ENCODE assay signal across 22 cellular contexts in genomic region chr13:23963184-23963931, GRCh38.
DNase-seq lines count a peak whose midpoint lies in the region; ATAC-seq and TF ChIP-seq lines count a peak whose summit lies in the region.
"Had no signal": no experiment of that assay in that cellular context is flagged by ENCODE, and none has a peak within 500 bp of the region (broad histone marks: within the 10 kb centered on the region; RNA-seq: fewer than 3 reads in every experiment).

No MANE protein-coding gene starts in this region.

- H3K27me3 ChIP-seq in dorsolateral prefrontal cortex: no peaks in the 10 kb centered on the region
- H3K27me3 ChIP-seq: suprapubic skin had no signal

- intact Hi-C loops in dorsolateral prefrontal cortex (cut with DNase I): loop anchor here in 1 of 2 donors (5.0 kb wide), 1 partner anchor 46 kb away; no protein-coding TSS in a partner anchor

- no peak for TF ChIP-seq CTCF in GM12865 (IDR thresholded peaks at IDR 0.05; ENCODE audit: insufficient read depth, low read depth, low read length, missing control alignments)
- TF ChIP-seq CTCF in dorsolateral prefrontal cortex (IDR thresholded peaks at IDR 0.05 in 54 of 56, conservative IDR thresholded peaks at IDR 0.05 in 2 of 56; ENCODE audit: low read depth in 1 of 56, partially characterized antibody in 56 of 56): peak in 1 of 56 donors; percentile 7
- TF ChIP-seq CTCF in osteocyte (IDR thresholded peaks at IDR 0.05): no peak

- peaks cover 14% of the 10 kb centered on the region for H3K36me3 Mint-ChIP-seq in T-helper 1 cell treated with Interleukin-12 subunit alpha and Interleukin-12 subunit beta and Interleukin-4 antibody, amounts not matched to agents 30 μg/mL and 1 μg/mL, for 36 hours (ENCODE audit: low read depth)
- H3K36me3 Mint-ChIP-seq in osteocyte (ENCODE audit: unreplicated experiment): no peaks in the 10 kb centered on the region
- H3K36me3 Mint-ChIP-seq: activated naive CD8-positive, alpha-beta T cell treated with anti-CD3 and anti-CD28 coated beads for 36 hours had no signal

- H3K4me3 ChIP-seq in GM12865 (ENCODE audit: low read depth, low read length) (no peak overlapping the region), dorsolateral prefrontal cortex (peak overlapping the region in 2 of 59 donors; percentile 2 to 14)
- H3K4me3 ChIP-seq: HAP-1, lung, suprapubic skin had no signal

- peak overlapping the region; percentile 95 for H3K27ac Mint-ChIP-seq in T-helper 1 cell treated with Interleukin-12 subunit alpha and Interleukin-12 subunit beta and Interleukin-4 antibody, amounts not matched to agents 30 μg/mL and 1 μg/mL, for 36 hours
- H3K27ac Mint-ChIP-seq in osteocyte (ENCODE audit: unreplicated experiment): no peak overlapping the region
- H3K27ac Mint-ChIP-seq: activated B cell treated with CpG ODN at 0.5 μM for 24 hours; activated naive CD8-positive, alpha-beta T cell treated with anti-CD3 and anti-CD28 coated beads for 36 hours; CD4-positive, alpha-beta T cell had no signal

- H3K27me3 Mint-ChIP-seq in T-helper 1 cell treated with Interleukin-12 subunit alpha and Interleukin-12 subunit beta and Interleukin-4 antibody, amounts not matched to agents 30 μg/mL and 1 μg/mL, for 36 hours (ENCODE audit: low read depth): no peaks in the 10 kb centered on the region
- peaks cover 8% of the 10 kb centered on the region for H3K27me3 Mint-ChIP-seq in osteocyte (ENCODE audit: unreplicated experiment)
- H3K27me3 Mint-ChIP-seq: activated B cell treated with CpG ODN at 0.5 μM for 24 hours; activated naive CD8-positive, alpha-beta T cell treated with anti-CD3 and anti-CD28 coated beads for 36 hours; CD4-positive, alpha-beta T cell had no signal

- DNase-seq in T-helper 1 cell (no peak), GM12865 (ENCODE audit: low read depth) (peak; percentile 18), dorsolateral prefrontal cortex (no peak), C1 segment of cervical spinal cord (lab: John Stamatoyannopoulos, UW) (no peak), NCI-H187 (lab: John Stamatoyannopoulos, UW) (no peak), osteocyte (ENCODE audit: extremely low spot score, unreplicated experiment) (no peak)
- DNase-seq: 8988T; activated B cell treated with CpG ODN at 0.5 μM for 24 hours; activated naive CD8-positive, alpha-beta T cell treated with anti-CD3 and anti-CD28 coated beads for 36 hours; CD4-positive, alpha-beta T cell; central memory CD4-positive, alpha-beta T cell; EL; glutamatergic neuron; NCI-H1048; NCI-H1694 treated with DMSO at 0.1 percent for 48 hours; NCI-H774; T1000 had no signal

- H3K27ac ChIP-seq in dorsolateral prefrontal cortex: peak overlapping the region in 36 of 59 donors; percentile 3 to 96 (median 44)
- H3K27ac ChIP-seq: suprapubic skin had no signal

- H3K4me1 Mint-ChIP-seq in T-helper 1 cell treated with Interleukin-12 subunit alpha and Interleukin-12 subunit beta and Interleukin-4 antibody, amounts not matched to agents 30 μg/mL and 1 μg/mL, for 36 hours (ENCODE audit: low read depth): peaks cover 55% of the 10 kb centered on the region
- no peaks in the 10 kb centered on the region for H3K4me1 Mint-ChIP-seq in osteocyte (ENCODE audit: unreplicated experiment)

- no peaks in the 10 kb centered on the region for H3K9me3 Mint-ChIP-seq in T-helper 1 cell treated with Interleukin-12 subunit alpha and Interleukin-12 subunit beta and Interleukin-4 antibody, amounts not matched to agents 30 μg/mL and 1 μg/mL, for 36 hours
- H3K9me3 Mint-ChIP-seq in osteocyte (ENCODE audit: unreplicated experiment): no peaks in the 10 kb centered on the region
- H3K9me3 Mint-ChIP-seq: activated B cell treated with CpG ODN at 0.5 μM for 24 hours; CD4-positive, alpha-beta T cell had no signal

- peak; percentile 22 for ATAC-seq in HG03095 (IDR thresholded peaks at IDR 0.05; ENCODE audit: unreplicated experiment)

- peak overlapping the region; percentile 66 for H3K4me3 Mint-ChIP-seq in T-helper 1 cell treated with Interleukin-12 subunit alpha and Interleukin-12 subunit beta and Interleukin-4 antibody, amounts not matched to agents 30 μg/mL and 1 μg/mL, for 36 hours
- no peak overlapping the region for H3K4me3 Mint-ChIP-seq in osteocyte (ENCODE audit: unreplicated experiment)
- H3K4me3 Mint-ChIP-seq: activated B cell treated with CpG ODN at 0.5 μM for 24 hours; activated naive CD8-positive, alpha-beta T cell treated with anti-CD3 and anti-CD28 coated beads for 36 hours; CD4-positive, alpha-beta T cell had no signal
